Comparison of ENCODE assay signal across 8 cellular contexts in genomic region chrX:53716328-53717088, GRCh38. TPM values are rescaled to one million over a fixed set of nuclear protein-coding genes. Genes with fewer than 3 reads are reported as not detected.
DNase-seq lines count a peak whose midpoint lies in the region; ATAC-seq and TF ChIP-seq lines count a peak whose summit lies in the region.

No MANE protein-coding gene starts in this region.

- peak; percentile 30 for ATAC-seq in HG03342 (IDR thresholded peaks at IDR 0.05; ENCODE audit: unreplicated experiment)
- ATAC-seq in HG03520 (IDR thresholded peaks at IDR 0.05; ENCODE audit: unreplicated experiment), result no peak
- no peak for ATAC-seq in HG02885 (IDR thresholded peaks at IDR 0.05; ENCODE audit: poor library complexity, unreplicated experiment)

- intact Hi-C loops in activated CD4-positive, alpha-beta T cell treated with anti-CD3 and anti-CD28 coated beads, Interleukin-2, amount 10 ng/mL, durations not matched to agents 24 days and 14 days (cut with micrococcal nuclease), result loop anchor here (5.0 kb wide), 2 partner anchors 101 to 116 kb away; no protein-coding TSS in a partner anchor

- H3K27ac Mint-ChIP-seq in activated CD4-positive, alpha-beta T cell treated with anti-CD3 and anti-CD28 coated beads, Interleukin-2, amount 10 ng/mL, durations not matched to agents 24 days and 14 days, result peak overlapping the region; percentile 99
- peak overlapping the region; percentile 97 to 99 (median 99) for H3K27ac Mint-ChIP-seq in immature natural killer cell

- no peaks in the 10 kb centered on the region for H3K9me3 Mint-ChIP-seq in activated CD4-positive, alpha-beta T cell treated with anti-CD3 and anti-CD28 coated beads, Interleukin-2, amount 10 ng/mL, durations not matched to agents 24 days and 14 days
- no peaks in the 10 kb centered on the region for H3K9me3 Mint-ChIP-seq in immature natural killer cell

- H3K4me1 Mint-ChIP-seq in activated CD4-positive, alpha-beta T cell treated with anti-CD3 and anti-CD28 coated beads, Interleukin-2, amount 10 ng/mL, durations not matched to agents 24 days and 14 days, result peaks cover 39% of the 10 kb centered on the region
- peaks cover 45 to 50% of the 10 kb centered on the region in 2 donors for H3K4me1 Mint-ChIP-seq in immature natural killer cell

- peaks cover 16% of the 10 kb centered on the region for H3K36me3 Mint-ChIP-seq in activated CD4-positive, alpha-beta T cell treated with anti-CD3 and anti-CD28 coated beads, Interleukin-2, amount 10 ng/mL, durations not matched to agents 24 days and 14 days (ENCODE audit: low read depth)
- no peaks in the 10 kb centered on the region for H3K36me3 Mint-ChIP-seq in immature natural killer cell

- peak; percentile 60 for DNase-seq in EL
- DNase-seq in activated CD4-positive, alpha-beta T cell treated with anti-CD3 and anti-CD28 coated beads, Interleukin-2, amount 10 ng/mL, durations not matched to agents 24 days and 14 days, result peak; percentile 86
- peak; percentile 58 to 61 (median 60) for DNase-seq in immature natural killer cell
- DNase-seq in iPS-NIHi11 (ENCODE audit: low spot score), result no peak
- no peak for DNase-seq in erythroblast (lab: John Stamatoyannopoulos, UW)

- H3K4me3 Mint-ChIP-seq in activated CD4-positive, alpha-beta T cell treated with anti-CD3 and anti-CD28 coated beads, Interleukin-2, amount 10 ng/mL, durations not matched to agents 24 days and 14 days, result peak overlapping the region; percentile 85
- peak overlapping the region; percentile 71 to 87 (median 75) for H3K4me3 Mint-ChIP-seq in immature natural killer cell

- TF ChIP-seq POLR2A in erythroblast (IDR thresholded peaks at IDR 0.05; ENCODE audit: low read length), result no peak

- no peaks in the 10 kb centered on the region for H3K27me3 Mint-ChIP-seq in activated CD4-positive, alpha-beta T cell treated with anti-CD3 and anti-CD28 coated beads, Interleukin-2, amount 10 ng/mL, durations not matched to agents 24 days and 14 days
- peaks cover 2 to 7% (median 3%) of the 10 kb centered on the region in 3 donors for H3K27me3 Mint-ChIP-seq in immature natural killer cell (ENCODE audit: low read depth in 3 of 3)

RNA-seq across cellular contexts. Expression of gene HUWE1, which starts 30.0 kb away (rescaled TPM):
- total RNA-seq in activated CD4-positive, alpha-beta T cell treated with anti-CD3 and anti-CD28 coated beads, Interleukin-2, amount 10 ng/mL, durations not matched to agents 24 days and 14 days, result 461 and 485 TPM in 2 replicates
- 10 to 100 TPM in 1 of 3 donors, 1 to 10 TPM in 2; 4.2 to 22.4 (median 4.6) TPM for polyA plus RNA-seq in immature natural killer cell

Comparison
In these comparisons a context has a peak if more than half of its experiments do, and no peak if none do; other contexts are left out.
1. DNase-seq: peak in EL (single experiment), activated CD4-positive, alpha-beta T cell treated with anti-CD3 and anti-CD28 coated beads, Interleukin-2, amount 10 ng/mL, durations not matched to agents 24 days and 14 days (single experiment) and immature natural killer cell (3 of 3); none in iPS-NIHi11 (single experiment) and erythroblast (0 of 2).